In the genomic region with DNA sequence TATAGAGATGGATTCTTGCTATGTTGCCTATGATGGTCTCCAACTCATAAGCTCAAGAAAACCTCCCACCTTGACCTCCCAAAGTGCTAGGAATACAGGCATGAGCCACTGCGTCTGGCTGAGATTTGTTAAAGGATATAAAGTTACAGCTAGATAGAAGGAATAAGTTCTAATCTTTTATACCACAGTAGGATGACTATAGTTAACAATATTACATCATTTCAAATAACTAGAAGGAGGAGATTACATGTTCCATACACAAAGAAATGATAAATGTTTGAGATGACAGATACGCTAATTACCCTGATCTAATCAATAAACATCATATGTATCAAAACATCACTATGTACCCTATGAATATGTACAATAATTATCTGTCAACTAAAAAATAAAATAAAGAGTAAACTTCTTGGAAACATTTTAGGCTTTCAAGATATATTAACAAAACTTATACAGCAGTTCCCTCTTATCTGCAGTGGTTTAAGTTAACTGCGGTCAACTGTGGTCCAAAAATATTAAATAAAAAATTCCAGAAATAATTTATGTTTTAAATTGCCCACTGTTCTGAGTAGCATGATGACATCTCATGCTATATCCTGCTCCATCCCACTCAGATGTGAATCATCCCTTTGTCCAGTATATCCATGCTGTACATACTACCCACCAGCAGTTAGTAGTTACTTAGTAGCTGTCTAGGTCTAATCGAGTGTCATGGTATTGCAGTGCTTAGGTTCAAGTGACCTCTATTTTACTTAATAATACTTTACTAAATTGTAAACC, we compare ENCODE assay signal across 23 cellular contexts.
DNase-seq lines count a peak whose midpoint lies in the region; FAIRE-seq and TF ChIP-seq lines count a peak whose summit lies in the region.
"Had no signal": no experiment of that assay in that cellular context is flagged by ENCODE, and none has a peak within 500 bp of the region (broad histone marks: within the 10 kb centered on the region; RNA-seq: fewer than 3 reads in every experiment).

No MANE protein-coding gene starts in this region.

- H3K4me3 ChIP-seq in GM23248 (no peak overlapping the region), astrocyte (ENCODE audit: insufficient read depth, low read depth, low read length) (no peak overlapping the region), fibroblast of mammary gland (ENCODE audit: control insufficient read depth, low read depth, low read length) (no peak overlapping the region), smooth muscle cell (no peak overlapping the region)
- H3K4me3 ChIP-seq: GM23338, K562, SJCRH30 had no signal

- H3K79me2 ChIP-seq in GM23248 (ENCODE audit: insufficient read depth) (no peaks in the 10 kb centered on the region), astrocyte (ENCODE audit: insufficient read depth, low read length) (no peaks in the 10 kb centered on the region), smooth muscle cell (ENCODE audit: low read depth) (no peaks in the 10 kb centered on the region)

- H3K27me3 Mint-ChIP-seq in astrocyte (ENCODE audit: low read depth, unreplicated experiment), result no peaks in the 10 kb centered on the region
- H3K27me3 Mint-ChIP-seq: B cell; CD4-positive, CD25-positive, alpha-beta regulatory T cell had no signal

- H3K4me2 ChIP-seq in GM23248 (ENCODE audit: unreplicated experiment), result no peak overlapping the region
- no peak overlapping the region for H3K4me2 ChIP-seq in astrocyte (ENCODE audit: low read length)
- no peak overlapping the region for H3K4me2 ChIP-seq in smooth muscle cell
- H3K4me2 ChIP-seq: GM23338 had no signal

- H3K9me3 Mint-ChIP-seq in astrocyte (ENCODE audit: unreplicated experiment), result peaks cover 2% of the 10 kb centered on the region

- H3K9me2 ChIP-seq in GM23248 (ENCODE audit: insufficient read depth), result no peaks in the 10 kb centered on the region

- H3K4me1 ChIP-seq in GM23248 (ENCODE audit: insufficient read depth), result no peaks in the 10 kb centered on the region
- no peaks in the 10 kb centered on the region for H3K4me1 ChIP-seq in astrocyte (ENCODE audit: insufficient read depth, low read length)
- H3K4me1 ChIP-seq in smooth muscle cell (ENCODE audit: low read depth), result no peaks in the 10 kb centered on the region
- H3K4me1 ChIP-seq: SJCRH30 had no signal

- WGBS in GM23248 (ENCODE audit: low coverage in 1 of 2, low lambda C conversion rate in 2 of 2, missing lambda C conversion rate in 2 of 2), 2 experiments, result 96 to 97% methylated on average over 4 of the region's 4 CpGs
- 71% methylated on average over 4 of the region's 4 CpGs for WGBS in smooth muscle cell (ENCODE audit: low lambda C conversion rate)

- no peak overlapping the region for H3K27ac Mint-ChIP-seq in astrocyte (ENCODE audit: unreplicated experiment)
- H3K27ac Mint-ChIP-seq: B cell; CD4-positive, CD25-positive, alpha-beta regulatory T cell; GM23338 had no signal

- peak; percentile 23 for FAIRE-seq in astrocyte (lab: Jason Lieb, UNC)
- FAIRE-seq: GM12892, GM18507, K562 had no signal

- H3K4me1 Mint-ChIP-seq in astrocyte (ENCODE audit: low read depth, unreplicated experiment), result no peaks in the 10 kb centered on the region
- H3K4me1 Mint-ChIP-seq: B cell; CD4-positive, CD25-positive, alpha-beta regulatory T cell; GM23338 had no signal

- H3K36me3 Mint-ChIP-seq in astrocyte (ENCODE audit: low read depth, unreplicated experiment), result no peaks in the 10 kb centered on the region

- in situ Hi-C loops in GM23248 (cut with MboI), result no loop called here

- peaks cover 4% of the 10 kb centered on the region for H3K9me3 ChIP-seq in GM23248 (ENCODE audit: low read depth)
- H3K9me3 ChIP-seq in astrocyte (ENCODE audit: insufficient read depth, low read depth, low read length), result no peaks in the 10 kb centered on the region
- H3K9me3 ChIP-seq in smooth muscle cell (replicated peaks; ENCODE audit: low read depth), result peaks cover 4% of the 10 kb centered on the region

- H3K9ac ChIP-seq in GM23248 (no peak overlapping the region), astrocyte (ENCODE audit: low read length) (no peak overlapping the region), smooth muscle cell (ENCODE audit: low read depth) (no peak overlapping the region)

- H3K36me3 ChIP-seq in GM23248 (ENCODE audit: low read depth), result no peaks in the 10 kb centered on the region
- no peaks in the 10 kb centered on the region for H3K36me3 ChIP-seq in astrocyte (ENCODE audit: insufficient read depth, low read length)
- H3K36me3 ChIP-seq in smooth muscle cell (ENCODE audit: low read depth), result peaks cover 8% of the 10 kb centered on the region

- no peaks in the 10 kb centered on the region for H3K27me3 ChIP-seq in GM23248 (replicated peaks; ENCODE audit: insufficient read depth)
- no peaks in the 10 kb centered on the region for H3K27me3 ChIP-seq in astrocyte (ENCODE audit: insufficient read depth, low read length)
- H3K27me3 ChIP-seq in smooth muscle cell (ENCODE audit: low read depth), result no peaks in the 10 kb centered on the region
- H3K27me3 ChIP-seq: SJCRH30 had no signal

- H3K4me3 Mint-ChIP-seq in astrocyte (ENCODE audit: unreplicated experiment), result no peak overlapping the region
- H3K4me3 Mint-ChIP-seq: B cell; CD4-positive, CD25-positive, alpha-beta regulatory T cell; GM23338 had no signal

- no peaks in the 10 kb centered on the region for H3F3A ChIP-seq in GM23248 (ENCODE audit: insufficient read depth)
- H3F3A ChIP-seq in smooth muscle cell (ENCODE audit: low read depth), result no peaks in the 10 kb centered on the region

- H2AFZ ChIP-seq in GM23248, result no peak overlapping the region
- H2AFZ ChIP-seq in astrocyte (ENCODE audit: low read depth, low read length), result no peak overlapping the region
- H2AFZ ChIP-seq in smooth muscle cell (ENCODE audit: low read depth), result no peak overlapping the region
- H2AFZ ChIP-seq: GM23338 had no signal

- DNase-seq in GM23248, result peak; percentile 1
- DNase-seq in astrocyte (ENCODE audit: low read depth), result peak; percentile 11
- peak; percentile 5 for DNase-seq in fibroblast of mammary gland (ENCODE audit: low read depth)
- DNase-seq in smooth muscle cell (lab: John Stamatoyannopoulos, UW; ENCODE audit: unreplicated experiment), result no peak
- DNase-seq in AG08395 (ENCODE audit: low spot score), result no peak
- DNase-seq in T1000 (lab: John Stamatoyannopoulos, UW), result no peak
- no peak for DNase-seq in NCI-H1417 treated with DMSO at 0.1 percent for 48 hours (lab: John Stamatoyannopoulos, UW)
- no peak for DNase-seq in NCI-H1417 (lab: John Stamatoyannopoulos, UW)
- DNase-seq: CD4-positive, CD25-positive, alpha-beta regulatory T cell; DMS153; HCEC 1CT; NCI-H1105 treated with DMSO at 0.1 percent for 48 hours; NCI-H187 treated with DMSO at 0.1 percent for 48 hours; NCI-H226; NCI-H524; NCI-H82; OCI-M1; SJCRH30 had no signal

- H4K20me1 ChIP-seq in GM23248 (ENCODE audit: insufficient read depth) (no peaks in the 10 kb centered on the region), astrocyte (ENCODE audit: insufficient read depth, low read length) (no peaks in the 10 kb centered on the region), smooth muscle cell (ENCODE audit: low read depth) (no peaks in the 10 kb centered on the region)

- no peak for TF ChIP-seq CTCF in astrocyte (IDR thresholded peaks at IDR 0.05; ENCODE audit: insufficient read depth, low read depth, low read length)
- TF ChIP-seq CTCF in fibroblast of mammary gland (conservative IDR thresholded peaks at IDR 0.05; ENCODE audit: control insufficient read depth, insufficient read depth, low read depth, low read length), result no peak
- TF ChIP-seq CTCF in smooth muscle cell (IDR thresholded peaks at IDR 0.05; ENCODE audit: borderline replicate concordance, insufficient read depth, poor library complexity, severe bottlenecking), result no peak

- H3K27ac ChIP-seq in GM23248 (no peak overlapping the region), astrocyte (ENCODE audit: low read depth, low read length) (no peak overlapping the region), smooth muscle cell (ENCODE audit: low read depth) (peak overlapping the region; percentile 46)
- H3K27ac ChIP-seq: SJCRH30 had no signal

Comparison
In these comparisons a context has a peak if more than half of its experiments do, and no peak if none do; other contexts are left out.
1. DNase-seq: peak in GM23248 (single experiment), astrocyte (single experiment) and fibroblast of mammary gland (single experiment); none in smooth muscle cell (single experiment), AG08395 (single experiment), T1000 (single experiment), NCI-H1417 treated with DMSO at 0.1 percent for 48 hours (single experiment) and NCI-H1417 (0 of 3).